ENCODE assay signal across 8 cellular contexts in the genomic region with DNA sequence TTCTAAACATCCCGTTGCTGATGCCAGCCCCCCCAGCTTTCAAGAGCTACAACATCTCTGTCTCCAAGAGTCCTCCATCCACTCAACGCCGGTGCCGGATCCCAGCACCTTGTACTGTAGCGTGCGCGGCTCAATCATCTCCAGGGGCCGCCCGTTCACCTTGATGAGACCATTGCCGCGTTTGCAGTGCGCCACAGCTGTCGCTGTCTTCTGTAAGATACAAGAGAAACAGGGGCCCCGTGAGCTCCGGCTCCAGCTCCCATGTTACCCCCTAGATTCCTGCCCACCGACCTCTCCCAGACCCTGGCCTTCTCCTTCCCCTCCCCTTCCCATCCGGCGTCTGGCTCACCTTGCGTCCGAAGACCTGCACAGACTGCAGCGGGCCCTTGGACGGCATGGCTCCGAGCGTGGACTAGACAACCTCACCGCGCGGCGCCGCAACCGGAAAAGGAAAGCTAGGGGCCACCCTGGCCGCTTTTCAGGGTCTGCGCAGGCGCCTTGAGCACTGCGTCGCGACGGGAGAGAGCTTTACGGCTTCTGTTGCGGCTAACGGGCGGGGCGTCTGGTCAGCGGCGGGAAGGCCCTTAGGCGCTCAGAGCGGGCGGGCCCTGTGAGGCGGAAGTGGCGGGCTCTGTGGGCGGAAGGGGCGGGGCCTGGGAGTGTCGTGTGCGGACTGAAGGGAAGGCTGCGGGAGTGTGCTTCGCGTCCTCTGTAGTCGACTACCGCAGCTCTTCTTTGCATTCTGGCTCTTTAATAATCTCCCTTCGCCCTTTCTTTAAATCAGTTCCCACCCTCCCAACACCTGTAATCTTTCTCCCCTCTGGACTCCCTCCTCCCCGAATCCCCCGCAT. TPM values are rescaled to one million over a fixed set of nuclear protein-coding genes. Genes with fewer than 3 reads are reported as not detected.
DNase-seq lines count a peak whose midpoint lies in the region; ATAC-seq and TF ChIP-seq lines count a peak whose summit lies in the region.

TSS of gene RPS16 (minus strand) at position 451 of the 851 bp plus-strand sequence. CDS start at position 397, 54 bp downstream.

- H3K9me3 Mint-ChIP-seq in CD8-positive, alpha-beta T cell = no peaks in the 10 kb centered on the region
- no peaks in the 10 kb centered on the region for H3K9me3 Mint-ChIP-seq in activated CD8-positive, alpha-beta T cell treated with anti-CD3 and anti-CD28 coated beads, Interleukin-2, amount 10 ng/mL, durations not matched to agents 7 days and 5 days (ENCODE audit: insufficient read depth)

- peak within 1 kb of the TSS; percentile 99 for H3K27ac Mint-ChIP-seq in CD8-positive, alpha-beta T cell
- H3K27ac Mint-ChIP-seq in activated CD8-positive, alpha-beta T cell treated with anti-CD3 and anti-CD28 coated beads, Interleukin-2, amount 10 ng/mL, durations not matched to agents 7 days and 5 days = peak within 1 kb of the TSS; percentile 100

- H3K4me1 ChIP-seq in CD8-positive, alpha-beta T cell (ENCODE audit: insufficient read depth, low read length) = peaks cover 25% of the 10 kb centered on the region
- H3K4me1 ChIP-seq in ectodermal cell (ENCODE audit: control insufficient read depth, insufficient read depth, low read length) (peaks cover 14% of the 10 kb centered on the region), lung (ENCODE audit: control insufficient read depth in 2 of 2, insufficient read depth in 2 of 2, low read length in 2 of 2) (peaks cover 7 to 13% of the 10 kb centered on the region in 2 donors)

- H3K27me3 Mint-ChIP-seq in CD8-positive, alpha-beta T cell (ENCODE audit: low read depth) = no peaks in the 10 kb centered on the region
- peaks cover 4% of the 10 kb centered on the region for H3K27me3 Mint-ChIP-seq in activated CD8-positive, alpha-beta T cell treated with anti-CD3 and anti-CD28 coated beads, Interleukin-2, amount 10 ng/mL, durations not matched to agents 7 days and 5 days (ENCODE audit: low read depth)

- peaks cover 38% of the 10 kb centered on the region for H3K36me3 Mint-ChIP-seq in CD8-positive, alpha-beta T cell
- peaks cover 44% of the 10 kb centered on the region for H3K36me3 Mint-ChIP-seq in activated CD8-positive, alpha-beta T cell treated with anti-CD3 and anti-CD28 coated beads, Interleukin-2, amount 10 ng/mL, durations not matched to agents 7 days and 5 days (ENCODE audit: low read depth)

- no peaks in the 10 kb centered on the region for H3K27me3 ChIP-seq in CD8-positive, alpha-beta T cell (ENCODE audit: insufficient read depth, low read length)
- H3K27me3 ChIP-seq in ectodermal cell (ENCODE audit: control insufficient read depth, insufficient read depth, low read length, poor library complexity, severe bottlenecking) (no peaks in the 10 kb centered on the region), lung (ENCODE audit: control insufficient read depth, insufficient read depth) (no peaks in the 10 kb centered on the region)

- H3K36me3 ChIP-seq in CD8-positive, alpha-beta T cell (ENCODE audit: insufficient read depth, low read length) = peaks cover 21% of the 10 kb centered on the region
- H3K36me3 ChIP-seq in ectodermal cell (ENCODE audit: control insufficient read depth, insufficient read depth, low read length) = peaks cover 24% of the 10 kb centered on the region
- H3K36me3 ChIP-seq in lung (ENCODE audit: control insufficient read depth in 2 of 2, insufficient read depth in 2 of 2, low read length in 2 of 2) = peaks cover 18 to 19% of the 10 kb centered on the region in 2 donors

- peak within 1 kb of the TSS; percentile 88 for H3K4me3 ChIP-seq in CD8-positive, alpha-beta T cell (ENCODE audit: low read depth, low read length)
- H3K4me3 ChIP-seq in ectodermal cell (ENCODE audit: insufficient read depth, low read depth, low read length) (peak within 1 kb of the TSS; percentile 70), lung (peak within 1 kb of the TSS; percentile 92)

- no peak for TF ChIP-seq CTCF in CD8-positive, alpha-beta T cell (IDR thresholded peaks at IDR 0.05)
- TF ChIP-seq CTCF in lung (IDR thresholded peaks at IDR 0.05; ENCODE audit: control extremely low read depth, extremely low read depth) = no peak

- intact Hi-C loops in CD8-positive, alpha-beta T cell (cut with DNase I, micrococcal nuclease) = loop anchor here (1.0 to 2.0 kb wide), 8 partner anchors 10 to 93 kb away; partner anchors contain the start of genes MED29 (in 2 of the 2), PAF1 (in 2 of the 2), PLEKHG2 (in 2 of the 2) and SAMD4B (in 2 of the 2)

- CTCF ChIA-PET in CD8-positive, alpha-beta T cell (lab: Charles Lee) = interaction anchor here (0.8 to 1.2 kb wide), 7 partner anchors 9 to 314 kb away, joined by 3 to 6 read pairs (median 3); partner anchors contain the start of gene SUPT5H
- CTCF ChIA-PET in activated CD8-positive, alpha-beta T cell treated with anti-CD3 and anti-CD28 coated beads, Interleukin-2, amount 10 ng/mL, durations not matched to agents 7 days and 5 days (lab: Charles Lee) = interaction anchor here (0.7 to 1.7 kb wide), 15 partner anchors 9 to 237 kb away, joined by 3 to 33 read pairs (median 5); partner anchors contain the start of genes EID2B, MED29, PAF1 and PLEKHG2

- POLR2A ChIA-PET in CD8-positive, alpha-beta T cell (lab: Charles Lee) = interaction anchor here (0.6 to 2.5 kb wide), 30 partner anchors 9 to 1342 kb away, joined by 3 to 105 read pairs (median 6); partner anchors contain the start of genes EID2B, GMFG, MED29 and PAF1
- POLR2A ChIA-PET in activated CD8-positive, alpha-beta T cell treated with anti-CD3 and anti-CD28 coated beads, Interleukin-2, amount 10 ng/mL, durations not matched to agents 7 days and 5 days (lab: Charles Lee) = interaction anchor here (0.6 to 3.5 kb wide), 41 partner anchors 9 to 587 kb away, joined by 3 to 64 read pairs (median 5); partner anchors contain the start of genes DLL3, EID2, EID2B and GMFG

- peak within 1 kb of the TSS; percentile 92 for H3K27ac ChIP-seq in CD8-positive, alpha-beta T cell (ENCODE audit: low read depth, low read length)
- H3K27ac ChIP-seq in ectodermal cell (ENCODE audit: insufficient read depth, low read depth, low read length, poor library complexity, severe bottlenecking) (peak within 1 kb of the TSS; percentile 81), lung (ENCODE audit: low read depth in 1 of 2, low read length in 1 of 2) (peak within 1 kb of the TSS; percentile 86 to 95)

- WGBS in ectodermal cell, 2 experiments = 0 to 1% methylated on average over 61 of the region's 61 CpGs
- 0% methylated on average over 61 of the region's 61 CpGs for WGBS in lung, 2 donors

- H3K4me3 Mint-ChIP-seq in CD8-positive, alpha-beta T cell = peak within 1 kb of the TSS; percentile 100
- H3K4me3 Mint-ChIP-seq in activated CD8-positive, alpha-beta T cell treated with anti-CD3 and anti-CD28 coated beads, Interleukin-2, amount 10 ng/mL, durations not matched to agents 7 days and 5 days = peak within 1 kb of the TSS; percentile 99

- peak; percentile 89 for ATAC-seq in CD8-positive, alpha-beta T cell
- peak; percentile 82 for ATAC-seq in GM19467 (IDR thresholded peaks at IDR 0.05; ENCODE audit: unreplicated experiment)
- ATAC-seq in activated CD8-positive, alpha-beta T cell treated with anti-CD3 and anti-CD28 coated beads, Interleukin-2, amount 10 ng/mL, durations not matched to agents 7 days and 5 days = peak; percentile 94
- ATAC-seq in lung (ENCODE audit: insufficient read depth, low FRiP score) = peak; percentile 97

- H3K4me1 Mint-ChIP-seq in CD8-positive, alpha-beta T cell (ENCODE audit: low read depth) = peaks cover 47% of the 10 kb centered on the region
- peaks cover 54% of the 10 kb centered on the region for H3K4me1 Mint-ChIP-seq in activated CD8-positive, alpha-beta T cell treated with anti-CD3 and anti-CD28 coated beads, Interleukin-2, amount 10 ng/mL, durations not matched to agents 7 days and 5 days (ENCODE audit: low read depth)

- peak; percentile 97 to 99 (median 99) for DNase-seq in CD8-positive, alpha-beta T cell
- DNase-seq in HS-5 (ENCODE audit: low read depth) = peak; percentile 81
- DNase-seq in NK-92 (lab: John Stamatoyannopoulos, UW; ENCODE audit: unreplicated experiment) = peak; percentile 98
- peak; percentile 99 for DNase-seq in activated CD8-positive, alpha-beta T cell treated with anti-CD3 and anti-CD28 coated beads, Interleukin-2, amount 10 ng/mL, durations not matched to agents 7 days and 5 days
- DNase-seq in lung (ENCODE audit: low spot score) = peak; percentile 98
- peak; percentile 98 to 100 (median 99) for DNase-seq in stimulated activated CD4-positive, alpha-beta T cell treated with anti-CD3 and anti-CD28 coated beads, TNF-alpha, amount 100 ng/mL, for 24 hours (ENCODE audit: low read depth in 3 of 3)

- H3K9me3 ChIP-seq in CD8-positive, alpha-beta T cell (ENCODE audit: low read length) = no peaks in the 10 kb centered on the region
- H3K9me3 ChIP-seq in ectodermal cell (ENCODE audit: control insufficient read depth, low read length) = no peaks in the 10 kb centered on the region
- H3K9me3 ChIP-seq in lung (ENCODE audit: control insufficient read depth in 2 of 2, insufficient read depth in 1 of 2, low read length in 1 of 2) = no peaks in the 10 kb centered on the region

RNA-seq across cellular contexts. Expression of gene RPS16, which starts in this region (rescaled TPM):
- total RNA-seq in CD8-positive, alpha-beta T cell = 1,000 to 10,000 TPM; 4,439 to 4,447 TPM
- total RNA-seq in activated CD8-positive, alpha-beta T cell treated with anti-CD3 and anti-CD28 coated beads, Interleukin-2, amount 10 ng/mL, durations not matched to agents 7 days and 5 days = 1,000 to 10,000 TPM; 2,100 to 2,157 TPM
- 1,697 TPM for polyA plus RNA-seq in ectodermal cell (2013, experiment 1 of 4)
- polyA plus RNA-seq in ectodermal cell (2013, experiment 2 of 4) = 1,868 TPM
- polyA plus RNA-seq in ectodermal cell (2013, experiment 3 of 4) = 2,395 TPM
- 2,708 TPM for polyA plus RNA-seq in ectodermal cell (2013, experiment 4 of 4)
- total RNA-seq in lung = 1,000 to 10,000 TPM in 1 of 2 donors, 100 to 1,000 TPM in 1; 108 to 1,772 TPM
- 1,000 to 10,000 TPM; 2,468 to 3,242 TPM for polyA plus RNA-seq in lung

Comparison
In these comparisons a context has a peak if more than half of its experiments do, and no peak if none do; other contexts are left out.
1. Peak in every context shown above with its lines: DNase-seq, ATAC-seq, H3K4me3 ChIP-seq and H3K27ac ChIP-seq.